ENCODE assay signal across 1 cellular context in the genomic region with DNA sequence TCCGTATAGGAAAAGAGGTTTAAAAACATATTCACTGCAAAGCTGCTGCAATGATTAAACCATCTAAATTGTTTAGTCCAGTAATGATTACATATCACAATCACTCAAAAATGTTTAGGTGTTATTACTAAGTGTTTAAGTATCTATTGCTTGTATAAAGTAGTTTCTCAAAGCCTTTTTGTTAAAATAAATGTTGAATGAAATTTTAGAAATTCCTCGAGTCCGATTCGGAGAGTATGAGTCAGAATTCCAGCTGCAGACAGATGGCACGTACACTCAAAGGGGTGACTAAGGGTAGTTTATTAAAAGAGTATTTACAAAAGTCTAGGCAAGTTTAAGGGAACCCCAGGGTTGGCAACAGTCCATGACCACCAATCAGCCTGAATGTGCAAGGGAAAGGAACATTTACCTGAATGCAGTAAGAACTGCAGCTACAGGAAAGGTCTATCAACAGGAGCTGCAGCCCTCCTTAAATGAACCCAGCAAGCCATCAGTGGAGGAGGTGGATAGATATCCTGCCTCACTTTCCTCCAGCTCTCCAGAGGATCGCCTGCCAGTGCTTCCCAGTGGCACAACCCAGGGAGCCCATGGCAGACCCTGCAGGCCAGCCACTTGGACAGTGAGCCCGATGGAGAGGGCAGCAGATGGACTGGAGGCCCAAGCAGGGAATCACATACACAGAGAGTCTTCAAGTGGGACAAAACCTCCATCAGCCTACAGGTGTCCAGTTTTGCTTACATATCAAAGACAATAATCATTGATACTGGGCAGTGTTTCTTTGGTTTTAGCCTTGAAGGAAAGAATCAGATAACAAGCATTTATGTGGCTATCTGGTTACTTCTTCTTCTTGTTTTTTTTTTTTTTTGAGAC.
TF ChIP-seq lines count a peak whose summit lies in the region.

No MANE protein-coding gene starts in this region.

TF ChIP-seq in HCT116, 20 proteins besides CTCF, POLR2A, EP300 and RAD21:
- TF ChIP-seq, protein P1, sequence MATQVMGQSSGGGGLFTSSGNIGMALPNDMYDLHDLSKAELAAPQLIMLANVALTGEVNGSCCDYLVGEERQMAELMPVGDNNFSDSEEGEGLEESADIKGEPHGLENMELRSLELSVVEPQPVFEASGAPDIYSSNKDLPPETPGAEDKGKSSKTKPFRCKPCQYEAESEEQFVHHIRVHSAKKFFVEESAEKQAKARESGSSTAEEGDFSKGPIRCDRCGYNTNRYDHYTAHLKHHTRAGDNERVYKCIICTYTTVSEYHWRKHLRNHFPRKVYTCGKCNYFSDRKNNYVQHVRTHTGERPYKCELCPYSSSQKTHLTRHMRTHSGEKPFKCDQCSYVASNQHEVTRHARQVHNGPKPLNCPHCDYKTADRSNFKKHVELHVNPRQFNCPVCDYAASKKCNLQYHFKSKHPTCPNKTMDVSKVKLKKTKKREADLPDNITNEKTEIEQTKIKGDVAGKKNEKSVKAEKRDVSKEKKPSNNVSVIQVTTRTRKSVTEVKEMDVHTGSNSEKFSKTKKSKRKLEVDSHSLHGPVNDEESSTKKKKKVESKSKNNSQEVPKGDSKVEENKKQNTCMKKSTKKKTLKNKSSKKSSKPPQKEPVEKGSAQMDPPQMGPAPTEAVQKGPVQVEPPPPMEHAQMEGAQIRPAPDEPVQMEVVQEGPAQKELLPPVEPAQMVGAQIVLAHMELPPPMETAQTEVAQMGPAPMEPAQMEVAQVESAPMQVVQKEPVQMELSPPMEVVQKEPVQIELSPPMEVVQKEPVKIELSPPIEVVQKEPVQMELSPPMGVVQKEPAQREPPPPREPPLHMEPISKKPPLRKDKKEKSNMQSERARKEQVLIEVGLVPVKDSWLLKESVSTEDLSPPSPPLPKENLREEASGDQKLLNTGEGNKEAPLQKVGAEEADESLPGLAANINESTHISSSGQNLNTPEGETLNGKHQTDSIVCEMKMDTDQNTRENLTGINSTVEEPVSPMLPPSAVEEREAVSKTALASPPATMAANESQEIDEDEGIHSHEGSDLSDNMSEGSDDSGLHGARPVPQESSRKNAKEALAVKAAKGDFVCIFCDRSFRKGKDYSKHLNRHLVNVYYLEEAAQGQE (IDR thresholded peaks at IDR 0.05; ENCODE audit: low read depth): no peak
- TF ChIP-seq EGR1 (IDR thresholded peaks at IDR 0.05; ENCODE audit: low read depth): no peak
- peak; percentile 54; the same call in 1 of the 2 replicates for TF ChIP-seq SRF (IDR thresholded peaks at IDR 0.05; ENCODE audit: low read depth)
- TF ChIP-seq JUND (IDR thresholded peaks at IDR 0.05): peak; percentile 96
- peak; percentile 92 for TF ChIP-seq FOSL1 (IDR thresholded peaks at IDR 0.05; ENCODE audit: low read depth)
- peak; percentile 50 for TF ChIP-seq YY1 (IDR thresholded peaks at IDR 0.05; ENCODE audit: extremely low read depth, insufficient replicate concordance, low read depth, low read length)
- no peak for TF ChIP-seq EZH2 (IDR thresholded peaks at IDR 0.05)
- TF ChIP-seq, protein P2, sequence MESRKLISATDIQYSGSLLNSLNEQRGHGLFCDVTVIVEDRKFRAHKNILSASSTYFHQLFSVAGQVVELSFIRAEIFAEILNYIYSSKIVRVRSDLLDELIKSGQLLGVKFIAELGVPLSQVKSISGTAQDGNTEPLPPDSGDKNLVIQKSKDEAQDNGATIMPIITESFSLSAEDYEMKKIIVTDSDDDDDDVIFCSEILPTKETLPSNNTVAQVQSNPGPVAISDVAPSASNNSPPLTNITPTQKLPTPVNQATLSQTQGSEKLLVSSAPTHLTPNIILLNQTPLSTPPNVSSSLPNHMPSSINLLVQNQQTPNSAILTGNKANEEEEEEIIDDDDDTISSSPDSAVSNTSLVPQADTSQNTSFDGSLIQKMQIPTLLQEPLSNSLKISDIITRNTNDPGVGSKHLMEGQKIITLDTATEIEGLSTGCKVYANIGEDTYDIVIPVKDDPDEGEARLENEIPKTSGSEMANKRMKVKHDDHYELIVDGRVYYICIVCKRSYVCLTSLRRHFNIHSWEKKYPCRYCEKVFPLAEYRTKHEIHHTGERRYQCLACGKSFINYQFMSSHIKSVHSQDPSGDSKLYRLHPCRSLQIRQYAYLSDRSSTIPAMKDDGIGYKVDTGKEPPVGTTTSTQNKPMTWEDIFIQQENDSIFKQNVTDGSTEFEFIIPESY (IDR thresholded peaks at IDR 0.05; ENCODE audit: extremely low read depth, insufficient replicate concordance, low read length): no peak
- peak; percentile 86; the same call in 1 of the 2 replicates for TF ChIP-seq CBX3 (IDR thresholded peaks at IDR 0.05; ENCODE audit: low read depth)
- no peak; the same call in 1 of the 2 replicates for TF ChIP-seq ELF1 (IDR thresholded peaks at IDR 0.05; ENCODE audit: borderline replicate concordance, low read depth)
- TF ChIP-seq, protein P3, sequence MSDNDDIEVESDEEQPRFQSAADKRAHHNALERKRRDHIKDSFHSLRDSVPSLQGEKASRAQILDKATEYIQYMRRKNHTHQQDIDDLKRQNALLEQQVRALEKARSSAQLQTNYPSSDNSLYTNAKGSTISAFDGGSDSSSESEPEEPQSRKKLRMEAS (IDR thresholded peaks at IDR 0.05): peak; percentile 29; the same call in 1 of the 2 replicates
- peak; percentile 66; the same call in 1 of the 2 replicates for TF ChIP-seq CEBPB (IDR thresholded peaks at IDR 0.05; ENCODE audit: low read depth)
- TF ChIP-seq, protein P4, sequence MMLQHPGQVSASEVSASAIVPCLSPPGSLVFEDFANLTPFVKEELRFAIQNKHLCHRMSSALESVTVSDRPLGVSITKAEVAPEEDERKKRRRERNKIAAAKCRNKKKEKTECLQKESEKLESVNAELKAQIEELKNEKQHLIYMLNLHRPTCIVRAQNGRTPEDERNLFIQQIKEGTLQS (IDR thresholded peaks at IDR 0.05): no peak
- no peak for TF ChIP-seq ZFX (IDR thresholded peaks at IDR 0.05)
- no peak for TF ChIP-seq ZNF274 (IDR thresholded peaks at IDR 0.05; ENCODE audit: low read depth, low read length)
- TF ChIP-seq POLR2AphosphoS5 (IDR thresholded peaks at IDR 0.05; ENCODE audit: low read depth, low read length): peak; percentile 50; the same call in 1 of the 2 replicates
- peak; percentile 92 for TF ChIP-seq SP1 (IDR thresholded peaks at IDR 0.05; ENCODE audit: low read depth)
- TF ChIP-seq SIN3A (IDR thresholded peaks at IDR 0.05; ENCODE audit: low read depth): peak; percentile 62; the same call in 1 of the 2 replicates
- TF ChIP-seq TCF7L2 (IDR thresholded peaks at IDR 0.05; ENCODE audit: borderline replicate concordance, extremely low read depth, insufficient read depth, insufficient read length): no peak
- no peak for TF ChIP-seq EZH2phosphoT487 (IDR thresholded peaks at IDR 0.05; ENCODE audit: borderline replicate concordance)
